Comparison of ENCODE assay signal across 8 cellular contexts in the genomic region with DNA sequence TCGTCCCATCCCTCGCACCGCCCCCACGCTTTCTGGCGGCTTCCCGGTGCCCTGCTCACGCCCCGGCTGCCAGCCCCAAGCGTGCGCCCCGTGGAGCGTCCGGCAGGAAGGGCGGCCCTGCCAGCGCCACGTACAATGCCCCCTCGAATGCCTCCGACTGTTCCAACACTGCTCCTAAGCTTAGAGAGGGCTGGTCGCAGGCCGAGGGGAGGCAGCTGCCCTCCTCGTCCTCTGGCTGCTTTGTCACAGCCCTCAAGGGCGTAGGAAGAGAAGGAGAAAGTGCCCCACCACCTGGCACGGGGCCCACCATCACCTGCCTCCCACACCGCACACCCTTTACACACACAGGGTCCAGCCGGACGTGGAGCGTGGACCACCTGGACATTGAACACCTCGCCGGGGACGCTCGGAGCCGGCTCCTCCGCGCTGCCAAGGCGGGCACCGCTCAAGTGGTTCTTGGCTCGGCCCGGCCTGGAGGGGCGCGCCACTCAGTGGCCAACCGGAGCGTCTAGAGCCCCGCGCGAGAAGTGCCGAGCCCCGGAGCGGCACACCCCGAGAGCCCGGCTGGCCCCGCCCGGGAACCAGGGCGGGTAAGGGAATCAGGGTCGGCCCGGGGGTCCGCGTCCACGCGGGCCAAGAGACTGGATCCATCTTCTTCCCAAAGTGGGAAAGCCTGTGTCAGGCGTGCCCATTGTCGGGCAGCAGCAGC. TPM values are rescaled to one million over a fixed set of nuclear protein-coding genes. Genes with fewer than 3 reads are reported as not detected.
A peak's percentile ranks its signal among the peaks of the same experiment; 100 is the strongest.
DNase-seq lines count a peak whose midpoint lies in the region; ATAC-seq and TF ChIP-seq lines count a peak whose summit lies in the region.

No MANE protein-coding gene starts in this region.

- peaks cover 0 to 11% of the 10 kb centered on the region in 2 donors for H3K27me3 ChIP-seq in right atrium auricular region
- peaks cover 21 to 77% (median 43%) of the 10 kb centered on the region in 3 donors for H3K27me3 ChIP-seq in sigmoid colon

- TF ChIP-seq POLR2A in sigmoid colon (IDR thresholded peaks at IDR 0.05) = no peak

- H3K36me3 Mint-ChIP-seq in activated CD4-positive, alpha-beta T cell treated with anti-CD3 and anti-CD28 coated beads, Interleukin-2, amount 10 ng/mL, durations not matched to agents 7 days and 5 days (ENCODE audit: low read depth) = no peaks in the 10 kb centered on the region
- peaks cover 9% of the 10 kb centered on the region for H3K36me3 Mint-ChIP-seq in IgD-negative memory B cell

- no peaks in the 10 kb centered on the region for H3K9me3 Mint-ChIP-seq in activated CD4-positive, alpha-beta T cell treated with anti-CD3 and anti-CD28 coated beads, Interleukin-2, amount 10 ng/mL, durations not matched to agents 7 days and 5 days
- peaks cover 6 to 9% (median 8%) of the 10 kb centered on the region in 3 donors for H3K9me3 Mint-ChIP-seq in IgD-negative memory B cell

- no peak for DNase-seq in activated CD4-positive, alpha-beta T cell treated with anti-CD3 and anti-CD28 coated beads, Interleukin-2, amount 10 ng/mL, durations not matched to agents 7 days and 5 days
- no peak for DNase-seq in activated CD4-positive, alpha-beta T cell treated with anti-CD3 and anti-CD28 coated beads, Interleukin-2, amount 50 U/mL, for 4 hours
- DNase-seq in activated naive CD4-positive, alpha-beta T cell treated with anti-CD3 and anti-CD28 coated beads, Interleukin-2, amount 50 U/mL, for 16 hours = peak; percentile 18
- DNase-seq in right atrium auricular region (ENCODE audit: low spot score) (no peak), sigmoid colon (no peak)

- no peak for TF ChIP-seq EP300 in sigmoid colon (IDR thresholded peaks at IDR 0.05)

- peaks cover 0 to 24% of the 10 kb centered on the region in 2 donors for H3K4me1 ChIP-seq in right atrium auricular region
- H3K4me1 ChIP-seq in sigmoid colon = peaks cover 0 to 24% (median 21%) of the 10 kb centered on the region in 4 donors

- H3K4me3 ChIP-seq in right atrium auricular region (peak overlapping the region; percentile 47 to 53), sigmoid colon (peak overlapping the region in 3 of 4 donors; percentile 25 to 50 (median 45))

- H3K4me3 Mint-ChIP-seq in activated CD4-positive, alpha-beta T cell treated with anti-CD3 and anti-CD28 coated beads, Interleukin-2, amount 10 ng/mL, durations not matched to agents 7 days and 5 days = peak overlapping the region; percentile 30
- H3K4me3 Mint-ChIP-seq in IgD-negative memory B cell = peak overlapping the region; percentile 34 to 76 (median 50)

- ATAC-seq in HG03469 (IDR thresholded peaks at IDR 0.05; ENCODE audit: unreplicated experiment) (no peak), GM21786 (IDR thresholded peaks at IDR 0.05; ENCODE audit: unreplicated experiment) (no peak)

- intact Hi-C loops in sigmoid colon (cut with DNase I) = no loop called here

- peaks cover 11% of the 10 kb centered on the region for H3K4me1 Mint-ChIP-seq in activated CD4-positive, alpha-beta T cell treated with anti-CD3 and anti-CD28 coated beads, Interleukin-2, amount 10 ng/mL, durations not matched to agents 7 days and 5 days
- H3K4me1 Mint-ChIP-seq in IgD-negative memory B cell = peaks cover 5 to 11% (median 5%) of the 10 kb centered on the region in 3 donors

- TF ChIP-seq CTCF in right atrium auricular region (IDR thresholded peaks at IDR 0.05) = peak in 1 of 2 donors; percentile 45
- no peak for TF ChIP-seq CTCF in sigmoid colon (IDR thresholded peaks at IDR 0.05)

- POLR2A ChIA-PET in activated CD4-positive, alpha-beta T cell treated with anti-CD3 and anti-CD28 coated beads, Interleukin-2, amount 10 ng/mL, durations not matched to agents 7 days and 5 days (lab: Charles Lee) = no interaction called here

- H3K27ac ChIP-seq in right atrium auricular region = peak overlapping the region; percentile 51 to 70
- H3K27ac ChIP-seq in sigmoid colon = no peak overlapping the region

- H3K27me3 Mint-ChIP-seq in activated CD4-positive, alpha-beta T cell treated with anti-CD3 and anti-CD28 coated beads, Interleukin-2, amount 10 ng/mL, durations not matched to agents 7 days and 5 days = peaks cover 73% of the 10 kb centered on the region
- H3K27me3 Mint-ChIP-seq in IgD-negative memory B cell = peaks cover 51% of the 10 kb centered on the region

- 2 to 4% methylated on average over 61 of the region's 61 CpGs for WGBS in sigmoid colon, 2 donors

- H3K27ac Mint-ChIP-seq in activated CD4-positive, alpha-beta T cell treated with anti-CD3 and anti-CD28 coated beads, Interleukin-2, amount 10 ng/mL, durations not matched to agents 7 days and 5 days = no peak overlapping the region
- H3K27ac Mint-ChIP-seq in IgD-negative memory B cell = no peak overlapping the region

- H3K9me3 ChIP-seq in right atrium auricular region (no peaks in the 10 kb centered on the region), sigmoid colon (peaks cover 0 to 2% (median 0%) of the 10 kb centered on the region in 4 donors)

- H3K36me3 ChIP-seq in right atrium auricular region = no peaks in the 10 kb centered on the region
- H3K36me3 ChIP-seq in sigmoid colon = no peaks in the 10 kb centered on the region

- CTCF ChIA-PET in activated CD4-positive, alpha-beta T cell treated with anti-CD3 and anti-CD28 coated beads, Interleukin-2, amount 10 ng/mL, durations not matched to agents 7 days and 5 days (lab: Charles Lee) = interaction anchor here (0.7 kb wide), 1 partner anchor 1433 kb away, joined by 5 read pairs; no protein-coding TSS in a partner anchor

RNA-seq across cellular contexts. Expression of a gene that starts 0.8 kb away (rescaled TPM):
- total RNA-seq in activated CD4-positive, alpha-beta T cell treated with anti-CD3 and anti-CD28 coated beads, Interleukin-2, amount 10 ng/mL, durations not matched to agents 7 days and 5 days = not detected
- polyA plus RNA-seq in IgD-negative memory B cell (not detected), sigmoid colon (1 to 10 TPM in 2 of 3 donors, not detected in 1; 2.7 to 3.0 TPM)
- total RNA-seq in right atrium auricular region (10 to 100 TPM; 17.6 to 28.4 TPM), sigmoid colon (10 to 100 TPM in 2 of 4 donors, 1 to 10 TPM in 2; 9.8 to 17.7 (median 13.6) TPM)

Comparison
In these comparisons a context has a peak if more than half of its experiments do, and no peak if none do; other contexts are left out.
1. H3K27ac ChIP-seq: peak in right atrium auricular region (2 of 2); none in sigmoid colon (0 of 4).
2. RNA of a gene that starts 0.8 kb away (total RNA-seq): 17.6 to 28.4 TPM in right atrium auricular region and 9.8 to 17.7 TPM in sigmoid colon; not detected in activated CD4-positive, alpha-beta T cell treated with anti-CD3 and anti-CD28 coated beads, Interleukin-2, amount 10 ng/mL, durations not matched to agents 7 days and 5 days; every median in the first group is over 10 times any median in the second.